8 cellular contexts compared by ENCODE assay signal in genomic region chr20:39181490-39181889, GRCh38.
"Had no signal": no experiment of that assay in that cellular context is flagged by ENCODE, and none has a peak within 500 bp of the region (broad histone marks: within the 10 kb centered on the region; RNA-seq: fewer than 3 reads in every experiment).

No MANE protein-coding gene starts in this region.

- H3K27ac ChIP-seq: GM23248, HL-60, KMS-11 had no signal

- DNase-seq: GM23248, GOT3, H9, HCEC 1CT, KBM-7 had no signal

- H2AFZ ChIP-seq: GM23248 had no signal

- H3K4me2 ChIP-seq: KMS-11 had no signal

- H3K9ac ChIP-seq: GM23248, KMS-11 had no signal

- H3K4me3 ChIP-seq: GM23248 had no signal

- FAIRE-seq: H54 had no signal
